ENCODE assay signal across 1 cellular context in the genomic region with DNA sequence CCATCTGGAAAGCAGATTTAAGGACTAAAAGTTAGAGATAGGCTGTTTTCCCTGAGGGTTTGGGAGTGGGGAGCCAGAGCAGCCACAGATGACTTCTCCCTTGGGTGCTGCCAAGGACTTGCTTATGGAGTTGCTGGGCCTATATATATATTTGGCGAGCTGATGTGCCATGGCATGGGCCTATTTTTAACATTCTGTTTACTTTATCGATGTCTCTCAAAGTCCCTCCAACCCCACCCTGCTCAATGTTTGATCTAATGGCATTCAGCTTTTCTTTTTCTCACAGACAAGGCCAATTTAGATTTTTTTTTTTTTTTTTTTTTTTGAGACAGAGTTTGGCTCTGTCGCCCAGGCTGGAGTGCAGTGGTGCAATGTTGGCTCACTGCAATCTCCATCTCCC.
TF ChIP-seq lines count a peak whose summit lies in the region.

No MANE protein-coding gene starts in this region.

TF ChIP-seq in HepG2, 621 proteins besides CTCF, POLR2A, EP300 and RAD21:
- TF ChIP-seq ZBTB4 (CRISPR knock-in tag; IDR thresholded peaks at IDR 0.05; ENCODE audit: borderline replicate concordance) (no peak), HNF4A (CRISPR knock-in tag; IDR thresholded peaks at IDR 0.05) (no peak), AHDC1 (CRISPR knock-in tag; IDR thresholded peaks at IDR 0.05; ENCODE audit: borderline replicate concordance) (no peak), MLXIP (CRISPR knock-in tag; IDR thresholded peaks at IDR 0.05; ENCODE audit: borderline replicate concordance) (no peak), ZNF362 (CRISPR knock-in tag; IDR thresholded peaks at IDR 0.05; ENCODE audit: borderline replicate concordance) (0 out of 2 replicates have a peak, but pooled peaks have one; percentile 36), TCF7L2 (IDR thresholded peaks at IDR 0.05; ENCODE audit: low read depth, low read length) (no peak), NR2C2 (CRISPR knock-in tag; IDR thresholded peaks at IDR 0.05; ENCODE audit: borderline replicate concordance) (no peak), ZNF776 (CRISPR knock-in tag; IDR thresholded peaks at IDR 0.05) (no peak), MEF2D (CRISPR knock-in tag; IDR thresholded peaks at IDR 0.05) (peak; percentile 73; the same call in 1 of the 2 replicates), EHMT2 (IDR thresholded peaks at IDR 0.05; ENCODE audit: borderline replicate concordance, low read depth, low read length) (no peak), SMARCE1 (IDR thresholded peaks at IDR 0.05; ENCODE audit: borderline replicate concordance) (no peak), ZNF556 (CRISPR knock-in tag; IDR thresholded peaks at IDR 0.05; ENCODE audit: borderline replicate concordance) (0 out of 2 replicates have a peak, but pooled peaks have one; percentile 43), CBFB (CRISPR knock-in tag; IDR thresholded peaks at IDR 0.05) (no peak), ZNF335 (CRISPR knock-in tag; IDR thresholded peaks at IDR 0.05) (no peak), SP2 (CRISPR knock-in tag; IDR thresholded peaks at IDR 0.05) (no peak), PAXIP1 (CRISPR knock-in tag; conservative IDR thresholded peaks at IDR 0.05) (0 out of 2 replicates have a peak, but pooled peaks have one; percentile 13), ZNF562 (CRISPR knock-in tag; IDR thresholded peaks at IDR 0.05; ENCODE audit: borderline replicate concordance) (no peak), NFE2L2 (IDR thresholded peaks at IDR 0.05; ENCODE audit: low read length) (no peak)
